Comparison of ENCODE assay signal across 31 cellular contexts in genomic region chr11:75567971-75568370, GRCh38. TPM values are rescaled to one million over a fixed set of nuclear protein-coding genes. Genes with fewer than 3 reads are reported as not detected.
DNase-seq lines count a peak whose midpoint lies in the region; ATAC-seq, FAIRE-seq and TF ChIP-seq lines count a peak whose summit lies in the region.
"Had no signal": no experiment of that assay in that cellular context is flagged by ENCODE, and none has a peak within 500 bp of the region (broad histone marks: within the 10 kb centered on the region; RNA-seq: fewer than 3 reads in every experiment).

No MANE protein-coding gene starts in this region.

- no peak overlapping the region for H4K8ac ChIP-seq in mesenchymal stem cell (ENCODE audit: low read length)

- no peak overlapping the region for H3K4me2 ChIP-seq in GM23338
- H3K4me2 ChIP-seq in mesenchymal stem cell (ENCODE audit: low read length, poor library complexity, severe bottlenecking): no peak overlapping the region

- H3K27me3 ChIP-seq in GM23338 (ENCODE audit: insufficient read depth) (no peaks in the 10 kb centered on the region), ascending aorta (no peaks in the 10 kb centered on the region), mesenchymal stem cell (ENCODE audit: control insufficient read depth in 1 of 2, insufficient read depth in 1 of 2, low read length in 2 of 2) (no peaks in the 10 kb centered on the region), tibial artery (no peaks in the 10 kb centered on the region)
- H3K27me3 ChIP-seq: adrenal gland, colonic mucosa, gastrocnemius medialis had no signal

- no peak overlapping the region for H3K4me3 ChIP-seq in GM23338
- H3K4me3 ChIP-seq in ascending aorta: no peak overlapping the region
- H3K4me3 ChIP-seq in mesenchymal stem cell (ENCODE audit: insufficient read depth in 1 of 2, low read depth in 1 of 2, low read length in 2 of 2): no peak overlapping the region
- H3K4me3 ChIP-seq in tibial artery: no peak overlapping the region
- H3K4me3 ChIP-seq: adrenal gland, colonic mucosa, gastrocnemius medialis, GM12878, HAP-1, lung, skin epidermis had no signal

- DNase-seq in GM23338 (ENCODE audit: low spot score) (no peak), ascending aorta (ENCODE audit: low spot score in 2 of 2) (no peak), mesenchymal stem cell (no peak), tibial artery (no peak), OCI-M1 (lab: John Stamatoyannopoulos, UW) (no peak), RCC 7860 (ENCODE audit: low spot score) (no peak)
- DNase-seq: activated CD4-positive, alpha-beta T cell treated with anti-CD3 and anti-CD28 coated beads, Interleukin-2, amount 50 U/mL, for 48 hours; activated CD4-positive, CD25-positive, alpha-beta regulatory T cell treated with anti-CD3 and anti-CD28 coated beads, Interleukin-2, amount 50 U/mL, for 72 hours; activated naive CD4-positive, alpha-beta T cell treated with Interleukin-2 at 50 U/mL for 16 hours; colonic mucosa; COR-L47; effector memory CD8-positive, alpha-beta T cell; gastrocnemius medialis; Kasumi-1; NCI-H1417; NCI-H2081; retina; SHP77 treated with DMSO at 0.1 percent for 48 hours; stimulated activated naive B cell treated with anti-CD40 and anti-IgM and Interleukin-4, amounts not matched to agents 10 μg/mL and 1 μg/mL and 100 μg/mL, for 72 hours had no signal

- peaks cover 23% of the 10 kb centered on the region for H3K4me1 ChIP-seq in GM23338 (ENCODE audit: insufficient read depth)
- H3K4me1 ChIP-seq in ascending aorta: peaks cover 11 to 51% of the 10 kb centered on the region in 2 donors
- H3K4me1 ChIP-seq in mesenchymal stem cell (ENCODE audit: control insufficient read depth, insufficient read depth, low read depth, low read length): peaks cover 45% of the 10 kb centered on the region
- H3K4me1 ChIP-seq in tibial artery: peaks cover 0 to 74% (median 54%) of the 10 kb centered on the region in 4 donors

- H3K79me2 ChIP-seq in GM23338 (replicated peaks; ENCODE audit: insufficient read depth): peaks cover 52% of the 10 kb centered on the region

- H3K4me1 Mint-ChIP-seq in GM23338: peaks cover 26% of the 10 kb centered on the region

- WGBS in mesenchymal stem cell: 96% methylated on average over 6 of the region's 6 CpGs

- H3K27me3 Mint-ChIP-seq in GM23338 (ENCODE audit: insufficient read depth, low read depth, poor library complexity): peaks cover 22% of the 10 kb centered on the region
- H3K27me3 Mint-ChIP-seq: effector memory CD8-positive, alpha-beta T cell; natural killer cell treated with Interleukin-12 subunit alpha and Interleukin-12 subunit beta and Interleukin-15 and Interleukin-18, amount 100 ng/mL, for 72 hours; stimulated activated naive B cell treated with anti-CD40 and anti-IgM and Interleukin-4, amounts not matched to agents 10 μg/mL and 1 μg/mL and 100 μg/mL, for 72 hours had no signal

- H3K9ac ChIP-seq in mesenchymal stem cell (ENCODE audit: low read length): peak overlapping the region; percentile 30
- H3K9ac ChIP-seq: parathyroid adenoma had no signal

- no peak overlapping the region for H2AK5ac ChIP-seq in mesenchymal stem cell (ENCODE audit: low read length, severe bottlenecking)

- no peak overlapping the region for H3K27ac Mint-ChIP-seq in GM23338
- H3K27ac Mint-ChIP-seq: natural killer cell treated with Interleukin-12 subunit alpha and Interleukin-12 subunit beta and Interleukin-15 and Interleukin-18, amount 100 ng/mL, for 72 hours; stimulated activated naive B cell treated with anti-CD40 and anti-IgM and Interleukin-4, amounts not matched to agents 10 μg/mL and 1 μg/mL and 100 μg/mL, for 72 hours had no signal

- no peak overlapping the region for H2BK5ac ChIP-seq in mesenchymal stem cell (ENCODE audit: low read depth, low read length, poor library complexity, severe bottlenecking)

- peaks cover 90% of the 10 kb centered on the region for H3K36me3 Mint-ChIP-seq in GM23338 (ENCODE audit: low read depth)
- H3K36me3 Mint-ChIP-seq: natural killer cell treated with Interleukin-12 subunit alpha and Interleukin-12 subunit beta and Interleukin-15 and Interleukin-18, amount 100 ng/mL, for 72 hours had no signal

- H3K9me2 ChIP-seq in GM23338 (ENCODE audit: insufficient read depth): no peaks in the 10 kb centered on the region

- H3K4ac ChIP-seq in mesenchymal stem cell (ENCODE audit: low read depth in 1 of 2, low read length in 2 of 2): no peak overlapping the region

- H3K18ac ChIP-seq in mesenchymal stem cell (ENCODE audit: low read depth in 1 of 2, low read length in 2 of 2): no peak overlapping the region

- H3K27ac ChIP-seq in GM23338 (ENCODE audit: low read depth): 0 out of 2 replicates have a peak overlapping the region, but pooled peaks have one; percentile 66
- peak overlapping the region; percentile 38 to 100 for H3K27ac ChIP-seq in ascending aorta
- peak overlapping the region; percentile 9 for H3K27ac ChIP-seq in mesenchymal stem cell (ENCODE audit: low read length, poor library complexity, severe bottlenecking)
- H3K27ac ChIP-seq in tibial artery: peak overlapping the region; percentile 22 to 26
- H3K27ac ChIP-seq: C4-2B, colonic mucosa, parathyroid adenoma had no signal

- H3K14ac ChIP-seq in mesenchymal stem cell (ENCODE audit: low read length in 2 of 2): no peak overlapping the region

- peaks cover 38% of the 10 kb centered on the region for H4K20me1 ChIP-seq in GM23338 (replicated peaks; ENCODE audit: insufficient read depth)

- ATAC-seq in GM23338 (no peak), GM18873 (IDR thresholded peaks at IDR 0.05; ENCODE audit: low FRiP score, unreplicated experiment) (no peak)
- ATAC-seq: effector memory CD8-positive, alpha-beta T cell; gastrocnemius medialis; GM12878; natural killer cell treated with Interleukin-12 subunit alpha and Interleukin-12 subunit beta and Interleukin-15 and Interleukin-18, amount 100 ng/mL, for 72 hours; Panc1; stimulated activated naive B cell treated with anti-CD40 and anti-IgM and Interleukin-4, amounts not matched to agents 10 μg/mL and 1 μg/mL and 100 μg/mL, for 72 hours had no signal

- peaks cover 23% of the 10 kb centered on the region for H3K79me1 ChIP-seq in mesenchymal stem cell (replicated peaks; ENCODE audit: low read length, poor library complexity, severe bottlenecking)

- no peak overlapping the region for H2BK12ac ChIP-seq in mesenchymal stem cell (ENCODE audit: low read length in 2 of 2)

- H3K9me3 Mint-ChIP-seq in GM23338: no peaks in the 10 kb centered on the region
- H3K9me3 Mint-ChIP-seq: effector memory CD8-positive, alpha-beta T cell; natural killer cell treated with Interleukin-12 subunit alpha and Interleukin-12 subunit beta and Interleukin-15 and Interleukin-18, amount 100 ng/mL, for 72 hours; stimulated activated naive B cell treated with anti-CD40 and anti-IgM and Interleukin-4, amounts not matched to agents 10 μg/mL and 1 μg/mL and 100 μg/mL, for 72 hours had no signal

- peaks cover 16% of the 10 kb centered on the region; the same call in 1 of the 2 replicates for H3F3A ChIP-seq in GM23338 (replicated peaks; ENCODE audit: low read depth)

- TF ChIP-seq CTCF in GM23338 (conservative IDR thresholded peaks at IDR 0.05; ENCODE audit: low read depth in 2 of 2): no peak
- no peak for TF ChIP-seq CTCF in ascending aorta (IDR thresholded peaks at IDR 0.05)
- no peak for TF ChIP-seq CTCF in tibial artery (IDR thresholded peaks at IDR 0.05)

- H3K4me3 Mint-ChIP-seq in GM23338: no peak overlapping the region
- H3K4me3 Mint-ChIP-seq: effector memory CD8-positive, alpha-beta T cell; natural killer cell treated with Interleukin-12 subunit alpha and Interleukin-12 subunit beta and Interleukin-15 and Interleukin-18, amount 100 ng/mL, for 72 hours; stimulated activated naive B cell treated with anti-CD40 and anti-IgM and Interleukin-4, amounts not matched to agents 10 μg/mL and 1 μg/mL and 100 μg/mL, for 72 hours had no signal

- FAIRE-seq in RCC 7860 (lab: Jason Lieb, UNC): no peak
- FAIRE-seq: bronchial epithelial cell, GM12878, urothelium cell line had no signal

- no peak overlapping the region for H2BK15ac ChIP-seq in mesenchymal stem cell (ENCODE audit: low read depth, poor library complexity, severe bottlenecking)

- H3K9me3 ChIP-seq in ascending aorta (no peaks in the 10 kb centered on the region), mesenchymal stem cell (ENCODE audit: control insufficient read depth, low read length) (no peaks in the 10 kb centered on the region), tibial artery (no peaks in the 10 kb centered on the region)
- H3K9me3 ChIP-seq: adrenal gland, colonic mucosa, gastrocnemius medialis, HAP-1 had no signal

- no peak overlapping the region for H2AFZ ChIP-seq in GM23338
- no peak overlapping the region for H2AFZ ChIP-seq in mesenchymal stem cell (ENCODE audit: low read depth, low read length)
- H2AFZ ChIP-seq: parathyroid adenoma had no signal

- H3K36me3 ChIP-seq in GM23338 (ENCODE audit: insufficient read depth) (peaks cover 56% of the 10 kb centered on the region), ascending aorta (peaks cover 72 to 79% of the 10 kb centered on the region in 2 donors), mesenchymal stem cell (ENCODE audit: control insufficient read depth in 1 of 2, insufficient read depth in 2 of 2, low read depth in 1 of 2, low read length in 2 of 2) (peaks cover 66 to 73% of the 10 kb centered on the region in 2 experiments), tibial artery (peaks cover 66 to 71% (median 69%) of the 10 kb centered on the region in 3 donors)
- H3K36me3 ChIP-seq: colonic mucosa had no signal

- H4K91ac ChIP-seq in mesenchymal stem cell (ENCODE audit: low read length): no peak overlapping the region

- intact Hi-C loops in ascending aorta (cut with DNase I): no loop called here
- intact Hi-C loops in tibial artery (cut with DNase I; ENCODE audit: low total_unique reads): no loop called here

- no peak overlapping the region for H2BK120ac ChIP-seq in mesenchymal stem cell (ENCODE audit: low read depth, low read length)

- no peak overlapping the region for H3K23ac ChIP-seq in mesenchymal stem cell (ENCODE audit: low read length in 2 of 2)

RNA-seq across cellular contexts. Expression of gene SERPINH1, which starts 5.9 kb away (rescaled TPM):
- 1,217 and 1,375 TPM in 2 replicates for total RNA-seq in GM23338 (2014; rRNA removed; shearing (Covaris generic))
- polyA plus RNA-seq in GM23338 (2016; fragmentation: Nextera tagmentation; extraction: Ambion mirVana): 238 and 269 TPM in 2 replicates
- 1,290 TPM for total RNA-seq in ascending aorta
- 896 TPM for polyA plus RNA-seq in mesenchymal stem cell (2013, experiment 1 of 2)
- polyA plus RNA-seq in mesenchymal stem cell (2013, experiment 2 of 2): 870 TPM

RNA-seq across cellular contexts. Expression of gene GDPD5, which starts 42.2 kb away (rescaled TPM):
- total RNA-seq in GM23338 (2014; rRNA removed; shearing (Covaris generic)): 3.3 and 4.9 TPM in 2 replicates
- polyA plus RNA-seq in GM23338 (2016; fragmentation: Nextera tagmentation; extraction: Ambion mirVana): 1.6 and 1.7 TPM in 2 replicates
- 64.6 TPM for total RNA-seq in ascending aorta
- 1.8 TPM for polyA plus RNA-seq in mesenchymal stem cell (2013, experiment 1 of 2)
- 1.4 TPM for polyA plus RNA-seq in mesenchymal stem cell (2013, experiment 2 of 2)

Comparison
In these comparisons a context has a peak if more than half of its experiments do, and no peak if none do; other contexts are left out.
1. H3K27ac ChIP-seq: peak in every context shown above with its lines; median percentile 69 in ascending aorta; 66 in GM23338; 24 in tibial artery; 9 in mesenchymal stem cell.
2. RNA of gene GDPD5, which starts 42.2 kb away (total RNA-seq): 64.6 TPM in ascending aorta (single experiment); 3.3 to 4.9 TPM in GM23338; every median in the first group is over 10 times any median in the second.